1 cellular context compared by ENCODE assay signal in genomic region chr9:131723632-131724031, GRCh38.
TF ChIP-seq lines count a peak whose summit lies in the region.

No MANE protein-coding gene starts in this region.

TF ChIP-seq in GM23338, 12 proteins besides CTCF, POLR2A, EP300 and RAD21:
- no peak for TF ChIP-seq JUNB (IDR thresholded peaks at IDR 0.05; ENCODE audit: unreplicated experiment)
- no peak for TF ChIP-seq ETS1 (IDR thresholded peaks at IDR 0.05)
- TF ChIP-seq ZNF462 (CRISPR knock-in tag; IDR thresholded peaks at IDR 0.05), result no peak
